ENCODE assay signal across 8 cellular contexts in the genomic region with DNA sequence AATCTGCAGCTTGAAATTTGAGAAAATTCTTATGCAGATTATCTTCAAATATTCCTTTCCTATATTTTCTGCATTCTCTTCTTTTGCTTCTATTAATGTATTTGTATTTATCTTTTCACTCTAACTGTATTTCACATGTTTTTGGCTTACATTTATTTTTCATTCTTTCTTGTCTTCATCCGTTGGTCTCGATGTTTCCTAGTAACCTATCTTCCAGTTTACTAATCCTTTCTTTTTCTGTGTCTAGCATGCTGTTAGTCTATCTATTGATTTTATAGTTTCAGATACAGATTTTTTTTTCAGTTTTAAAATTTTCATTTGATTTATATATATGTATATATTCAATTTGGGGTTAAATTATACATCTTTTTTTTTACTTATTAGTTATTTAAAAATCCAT.
"Had no signal": no experiment of that assay in that cellular context is flagged by ENCODE, and none has a peak within 500 bp of the region (broad histone marks: within the 10 kb centered on the region; RNA-seq: fewer than 3 reads in every experiment).

No MANE protein-coding gene starts in this region.

- DNase-seq: H9, HCEC 1CT, IMR-90 had no signal

- FAIRE-seq: H1, H54, HTR-8/SVneo, K562 had no signal

- H3K4me2 ChIP-seq: GM23338 had no signal

- H3K4me3 ChIP-seq: GM23338, K562 had no signal
